ENCODE assay signal across 10 cellular contexts in genomic region chr7:152424348-152425108, GRCh38. TPM values are rescaled to one million over a fixed set of nuclear protein-coding genes. Genes with fewer than 3 reads are reported as not detected.
DNase-seq lines count a peak whose midpoint lies in the region; ATAC-seq lines count a peak whose summit lies in the region.
"Had no signal": no experiment of that assay in that cellular context is flagged by ENCODE, and none has a peak within 500 bp of the region (broad histone marks: within the 10 kb centered on the region; RNA-seq: fewer than 3 reads in every experiment).

No MANE protein-coding gene starts in this region.

- H3K27ac ChIP-seq in epithelial cell of prostate = peak overlapping the region; percentile 7

- no peak overlapping the region for H3K4me3 Mint-ChIP-seq in activated naive CD4-positive, alpha-beta T cell treated with anti-CD3 and anti-CD28 coated beads, Interleukin-2, amount 10 ng/mL, durations not matched to agents 7 days and 5 days
- peak overlapping the region; percentile 55 for H3K4me3 Mint-ChIP-seq in T-helper 17 cell
- H3K4me3 Mint-ChIP-seq in stimulated activated effector memory CD8-positive, alpha-beta T cell treated with anti-CD3 and anti-CD28 coated beads, Interleukin-12 subunit alpha, Interleukin-12 subunit beta, amount 100 ng/mL, for 72 hours = peak overlapping the region; percentile 36
- H3K4me3 Mint-ChIP-seq: nephron had no signal

- peaks cover 7 to 52% of the 10 kb centered on the region in 2 donors for H3K36me3 Mint-ChIP-seq in activated naive CD4-positive, alpha-beta T cell treated with anti-CD3 and anti-CD28 coated beads, Interleukin-2, amount 50 U/mL, for 72 hours
- peaks cover 42% of the 10 kb centered on the region for H3K36me3 Mint-ChIP-seq in activated naive CD4-positive, alpha-beta T cell treated with anti-CD3 and anti-CD28 coated beads, Interleukin-2, amount 10 ng/mL, durations not matched to agents 7 days and 5 days
- H3K36me3 Mint-ChIP-seq in T-helper 17 cell (ENCODE audit: low read depth) = peaks cover 3% of the 10 kb centered on the region
- peaks cover 5% of the 10 kb centered on the region for H3K36me3 Mint-ChIP-seq in stimulated activated effector memory CD8-positive, alpha-beta T cell treated with anti-CD3 and anti-CD28 coated beads, Interleukin-12 subunit alpha, Interleukin-12 subunit beta, amount 100 ng/mL, for 72 hours

- H3K27ac Mint-ChIP-seq in activated naive CD4-positive, alpha-beta T cell treated with anti-CD3 and anti-CD28 coated beads, Interleukin-2, amount 50 U/mL, for 72 hours = peak overlapping the region; percentile 56 to 69
- no peak overlapping the region for H3K27ac Mint-ChIP-seq in activated naive CD4-positive, alpha-beta T cell treated with anti-CD3 and anti-CD28 coated beads, Interleukin-2, amount 10 ng/mL, durations not matched to agents 7 days and 5 days
- no peak overlapping the region for H3K27ac Mint-ChIP-seq in T-helper 17 cell
- H3K27ac Mint-ChIP-seq in stimulated activated effector memory CD8-positive, alpha-beta T cell treated with anti-CD3 and anti-CD28 coated beads, Interleukin-12 subunit alpha, Interleukin-12 subunit beta, amount 100 ng/mL, for 72 hours = peak overlapping the region; percentile 70
- H3K27ac Mint-ChIP-seq: nephron had no signal

- DNase-seq in activated naive CD4-positive, alpha-beta T cell treated with anti-CD3 and anti-CD28 coated beads, Interleukin-2, amount 50 U/mL, for 72 hours (ENCODE audit: low spot score in 2 of 2) = no peak
- DNase-seq in activated naive CD4-positive, alpha-beta T cell treated with anti-CD3 and anti-CD28 coated beads, Interleukin-2, amount 10 ng/mL, durations not matched to agents 7 days and 5 days = no peak
- DNase-seq in T-helper 17 cell = no peak
- no peak for DNase-seq in epithelial cell of prostate (ENCODE audit: low read depth, low spot score)
- no peak for DNase-seq in stimulated activated effector memory CD8-positive, alpha-beta T cell treated with anti-CD3 and anti-CD28 coated beads, Interleukin-12 subunit alpha, Interleukin-12 subunit beta, amount 100 ng/mL, for 72 hours (ENCODE audit: low spot score in 2 of 2)
- no peak for DNase-seq in activated effector memory CD4-positive, alpha-beta T cell treated with Interleukin-2 at 50 U/mL for 16 hours
- DNase-seq: MM.1S had no signal

- CTCF ChIA-PET in activated naive CD4-positive, alpha-beta T cell treated with anti-CD3 and anti-CD28 coated beads, Interleukin-2, amount 10 ng/mL, durations not matched to agents 7 days and 5 days (lab: Charles Lee) = no interaction called here

- peaks cover 36% of the 10 kb centered on the region for H3K4me1 Mint-ChIP-seq in activated naive CD4-positive, alpha-beta T cell treated with anti-CD3 and anti-CD28 coated beads, Interleukin-2, amount 10 ng/mL, durations not matched to agents 7 days and 5 days
- peaks cover 45% of the 10 kb centered on the region for H3K4me1 Mint-ChIP-seq in T-helper 17 cell
- H3K4me1 Mint-ChIP-seq in stimulated activated effector memory CD8-positive, alpha-beta T cell treated with anti-CD3 and anti-CD28 coated beads, Interleukin-12 subunit alpha, Interleukin-12 subunit beta, amount 100 ng/mL, for 72 hours = peaks cover 59% of the 10 kb centered on the region

- no peaks in the 10 kb centered on the region for H3K9me3 ChIP-seq in T-helper 17 cell (ENCODE audit: control insufficient read depth, low read length, poor library complexity, severe bottlenecking)

- H3K27me3 Mint-ChIP-seq in activated naive CD4-positive, alpha-beta T cell treated with anti-CD3 and anti-CD28 coated beads, Interleukin-2, amount 10 ng/mL, durations not matched to agents 7 days and 5 days = no peaks in the 10 kb centered on the region
- H3K27me3 Mint-ChIP-seq in T-helper 17 cell = no peaks in the 10 kb centered on the region

- peak; percentile 86 to 97 for ATAC-seq in activated naive CD4-positive, alpha-beta T cell treated with anti-CD3 and anti-CD28 coated beads, Interleukin-2, amount 50 U/mL, for 72 hours
- ATAC-seq in T-helper 17 cell (no peak), GM18498 (IDR thresholded peaks at IDR 0.05; ENCODE audit: unreplicated experiment) (no peak), HG03095 (IDR thresholded peaks at IDR 0.05; ENCODE audit: unreplicated experiment) (no peak)
- ATAC-seq in stimulated activated effector memory CD8-positive, alpha-beta T cell treated with anti-CD3 and anti-CD28 coated beads, Interleukin-12 subunit alpha, Interleukin-12 subunit beta, amount 100 ng/mL, for 72 hours = peak; percentile 98

- H3K9me3 Mint-ChIP-seq in activated naive CD4-positive, alpha-beta T cell treated with anti-CD3 and anti-CD28 coated beads, Interleukin-2, amount 50 U/mL, for 72 hours = peaks cover 0 to 16% of the 10 kb centered on the region in 2 donors
- peaks cover 29% of the 10 kb centered on the region for H3K9me3 Mint-ChIP-seq in activated naive CD4-positive, alpha-beta T cell treated with anti-CD3 and anti-CD28 coated beads, Interleukin-2, amount 10 ng/mL, durations not matched to agents 7 days and 5 days
- H3K9me3 Mint-ChIP-seq in stimulated activated effector memory CD8-positive, alpha-beta T cell treated with anti-CD3 and anti-CD28 coated beads, Interleukin-12 subunit alpha, Interleukin-12 subunit beta, amount 100 ng/mL, for 72 hours = peaks cover 5% of the 10 kb centered on the region

RNA-seq across cellular contexts. Expression of gene KMT2C, which starts 11.3 kb away (rescaled TPM):
- total RNA-seq in activated naive CD4-positive, alpha-beta T cell treated with anti-CD3 and anti-CD28 coated beads, Interleukin-2, amount 50 U/mL, for 72 hours = 10 to 100 TPM; 65.7 to 69.1 TPM
- total RNA-seq in T-helper 17 cell = 100 to 1,000 TPM; 151 to 154 TPM

Comparison
In these comparisons a context has a peak if more than half of its experiments do, and no peak if none do; other contexts are left out.
1. H3K27ac Mint-ChIP-seq: peak in activated naive CD4-positive, alpha-beta T cell treated with anti-CD3 and anti-CD28 coated beads, Interleukin-2, amount 50 U/mL, for 72 hours (2 of 2) and stimulated activated effector memory CD8-positive, alpha-beta T cell treated with anti-CD3 and anti-CD28 coated beads, Interleukin-12 subunit alpha, Interleukin-12 subunit beta, amount 100 ng/mL, for 72 hours (single experiment); none in activated naive CD4-positive, alpha-beta T cell treated with anti-CD3 and anti-CD28 coated beads, Interleukin-2, amount 10 ng/mL, durations not matched to agents 7 days and 5 days (single experiment) and T-helper 17 cell (single experiment).
2. ATAC-seq: peak in activated naive CD4-positive, alpha-beta T cell treated with anti-CD3 and anti-CD28 coated beads, Interleukin-2, amount 50 U/mL, for 72 hours (2 of 2) and stimulated activated effector memory CD8-positive, alpha-beta T cell treated with anti-CD3 and anti-CD28 coated beads, Interleukin-12 subunit alpha, Interleukin-12 subunit beta, amount 100 ng/mL, for 72 hours (single experiment); none in T-helper 17 cell (single experiment), GM18498 (single experiment) and HG03095 (single experiment).